ENCODE assay signal across 6 cellular contexts in genomic region chr18:11647310-11647709, GRCh38. TPM values are rescaled to one million over a fixed set of nuclear protein-coding genes. Genes with fewer than 3 reads are reported as not detected.
"Had no signal": no experiment of that assay in that cellular context is flagged by ENCODE, and none has a peak within 500 bp of the region (broad histone marks: within the 10 kb centered on the region; RNA-seq: fewer than 3 reads in every experiment).

No MANE protein-coding gene starts in this region.

RNA-seq across cellular contexts. Expression of gene SLC35G4, which starts 37.9 kb away (rescaled TPM):
- total RNA-seq: GM23248, GM23338, H1, H4, H7, HFFc6 had no signal
